24 cellular contexts compared by ENCODE assay signal in the genomic region with DNA sequence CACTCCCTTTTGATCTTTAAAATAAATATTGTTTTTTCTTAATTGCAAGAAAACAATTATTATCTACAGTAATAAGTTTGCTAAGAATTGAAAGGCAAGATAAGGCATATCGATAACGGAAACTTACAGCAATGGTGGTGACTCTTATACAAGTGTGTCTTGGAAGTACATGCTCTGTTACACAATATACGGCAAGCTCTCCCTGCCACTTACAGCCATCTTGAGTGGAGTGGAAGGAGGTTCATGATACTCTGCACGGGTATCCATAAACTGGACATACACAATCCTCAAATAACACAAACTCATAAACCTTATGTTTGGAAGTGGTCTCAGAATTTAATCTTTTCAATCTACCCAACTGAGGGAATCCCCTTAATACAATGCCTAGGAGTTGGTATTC.
"Had no signal": no experiment of that assay in that cellular context is flagged by ENCODE, and none has a peak within 500 bp of the region (broad histone marks: within the 10 kb centered on the region; RNA-seq: fewer than 3 reads in every experiment).

No MANE protein-coding gene starts in this region.

- H3K9me3 ChIP-seq: breast epithelium, SK-N-SH had no signal

- H3K4me3 Mint-ChIP-seq: activated B cell treated with CpG ODN at 0.5 μM for 24 hours; activated CD4-positive, alpha-beta T cell treated with anti-CD3 and anti-CD28 coated beads, Interleukin-2, amount 10 ng/mL, durations not matched to agents 24 days and 14 days; activated CD8-positive, alpha-beta memory T cell treated with anti-CD3 and anti-CD28 coated beads, Interleukin-2, amount 10 ng/mL, durations not matched to agents 7 days and 5 days; activated naive CD4-positive, alpha-beta T cell treated with anti-CD3 and anti-CD28 coated beads, Interleukin-2, amount 50 U/mL, for 24 hours; activated T-cell treated with anti-CD3 and anti-CD28 coated beads, Interleukin-2, amount 50 U/mL, for 24 hours; activated T-helper 1 cell treated with anti-CD3 and anti-CD28 coated beads, Interleukin-12 subunit alpha, Interleukin-12 subunit beta, Interleukin-2, Interleukin-4 antibody, amounts not matched to agents 30 ng/mL and 10 ng/mL and 1 ng/mL, durations not matched to agents 14 hours and 24 hours and 36 hours had no signal

- H3K27ac ChIP-seq: breast epithelium, KMS-11 had no signal

- H3K36me3 Mint-ChIP-seq: activated CD8-positive, alpha-beta memory T cell treated with anti-CD3 and anti-CD28 coated beads, Interleukin-2, amount 10 ng/mL, durations not matched to agents 7 days and 5 days; activated naive CD4-positive, alpha-beta T cell treated with anti-CD3 and anti-CD28 coated beads, Interleukin-2, amount 50 U/mL, for 24 hours had no signal

- H3K27me3 ChIP-seq: breast epithelium had no signal

- H3K4me1 ChIP-seq: breast epithelium had no signal

- H3K4me3 ChIP-seq: breast epithelium had no signal

- DNase-seq: activated B cell treated with CpG ODN at 0.5 μM for 24 hours; activated CD4-positive, alpha-beta T cell treated with anti-CD3 and anti-CD28 coated beads for 1 hour; activated CD4-positive, alpha-beta T cell treated with anti-CD3 and anti-CD28 coated beads, Interleukin-2, amount 10 ng/mL, durations not matched to agents 24 days and 14 days; activated CD4-positive, alpha-beta T cell treated with anti-CD3 and anti-CD28 coated beads, Interleukin-2, amount 50 U/mL, for 48 hours; activated CD8-positive, alpha-beta memory T cell treated with anti-CD3 and anti-CD28 coated beads, Interleukin-2, amount 10 ng/mL, durations not matched to agents 7 days and 5 days; activated effector memory CD4-positive, alpha-beta T cell treated with Interleukin-2 at 50 U/mL for 16 hours; activated naive CD4-positive, alpha-beta T cell; activated T-cell treated with anti-CD3 and anti-CD28 coated beads, Interleukin-2, amount 50 U/mL, for 24 hours; aorta; caudate nucleus; NCI-H1092; NCI-H1694; NCI-H2029; NCI-H345; NCI-H510A; NK-92 treated with Interleukin-12 subunit alpha and Interleukin-12 subunit beta, amount 100 ng/mL, for 24 hours; OCI-M1; RPMI8226; SK-N-SH; T-helper 1 cell had no signal

- H3K27ac Mint-ChIP-seq: activated B cell treated with CpG ODN at 0.5 μM for 24 hours; activated CD4-positive, alpha-beta T cell treated with anti-CD3 and anti-CD28 coated beads, Interleukin-2, amount 10 ng/mL, durations not matched to agents 24 days and 14 days; activated CD8-positive, alpha-beta memory T cell treated with anti-CD3 and anti-CD28 coated beads, Interleukin-2, amount 10 ng/mL, durations not matched to agents 7 days and 5 days; activated naive CD4-positive, alpha-beta T cell treated with anti-CD3 and anti-CD28 coated beads, Interleukin-2, amount 50 U/mL, for 24 hours; activated T-cell treated with anti-CD3 and anti-CD28 coated beads, Interleukin-2, amount 50 U/mL, for 24 hours; activated T-helper 1 cell treated with anti-CD3 and anti-CD28 coated beads, Interleukin-12 subunit alpha, Interleukin-12 subunit beta, Interleukin-2, Interleukin-4 antibody, amounts not matched to agents 30 ng/mL and 10 ng/mL and 1 ng/mL, durations not matched to agents 14 hours and 24 hours and 36 hours had no signal

- H3K9me2 ChIP-seq: SK-N-SH had no signal

- H3K4me1 Mint-ChIP-seq: activated B cell treated with CpG ODN at 0.5 μM for 24 hours; activated CD4-positive, alpha-beta T cell treated with anti-CD3 and anti-CD28 coated beads, Interleukin-2, amount 10 ng/mL, durations not matched to agents 24 days and 14 days; activated CD8-positive, alpha-beta memory T cell treated with anti-CD3 and anti-CD28 coated beads, Interleukin-2, amount 10 ng/mL, durations not matched to agents 7 days and 5 days; activated naive CD4-positive, alpha-beta T cell treated with anti-CD3 and anti-CD28 coated beads, Interleukin-2, amount 50 U/mL, for 24 hours had no signal

- H3K4me2 ChIP-seq: KMS-11, SK-N-SH had no signal

- H3K9me3 Mint-ChIP-seq: activated B cell treated with CpG ODN at 0.5 μM for 24 hours had no signal

- H3K36me3 ChIP-seq: breast epithelium had no signal

- H3K27me3 Mint-ChIP-seq: activated naive CD4-positive, alpha-beta T cell treated with anti-CD3 and anti-CD28 coated beads, Interleukin-2, amount 50 U/mL, for 24 hours had no signal
